In the genomic region with DNA sequence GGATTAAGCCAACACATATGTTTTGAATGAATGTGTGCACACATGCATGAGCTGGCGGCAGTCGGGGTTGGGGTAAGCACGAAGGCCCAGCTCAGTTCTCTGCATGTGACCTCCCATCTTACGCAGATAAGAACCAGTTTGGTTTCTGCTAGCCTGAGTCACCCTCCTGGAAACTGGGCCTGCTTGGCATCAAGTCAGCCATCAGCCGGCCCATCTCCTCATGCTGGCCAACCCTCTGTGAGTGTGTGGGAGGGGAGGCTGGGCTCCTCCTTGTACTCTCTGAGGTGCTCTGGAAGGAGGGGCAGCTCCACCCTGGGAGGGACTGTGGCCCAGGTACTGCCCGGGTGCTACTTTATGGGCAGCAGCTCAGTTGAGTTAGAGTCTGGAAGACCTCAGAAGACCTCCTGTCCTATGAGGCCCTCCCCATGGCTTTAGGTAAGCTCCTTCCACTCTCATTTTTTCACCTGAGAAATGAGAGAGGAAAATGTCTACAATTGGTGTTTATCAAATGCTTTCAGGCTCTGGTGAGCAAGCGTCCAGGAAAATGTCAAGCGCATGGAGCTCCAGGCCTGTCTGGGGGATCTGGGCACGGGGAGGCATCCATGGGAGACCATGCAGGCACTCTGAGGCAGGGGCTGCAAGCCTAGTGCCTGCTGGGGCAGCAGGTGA, we compare ENCODE assay signal across 1 cellular context.
TF ChIP-seq lines count a peak whose summit lies in the region.

No MANE protein-coding gene starts in this region.

TF ChIP-seq in K562, 482 proteins besides CTCF, POLR2A, EP300 and RAD21 (continued from another document):
- TF ChIP-seq, protein P1, sequence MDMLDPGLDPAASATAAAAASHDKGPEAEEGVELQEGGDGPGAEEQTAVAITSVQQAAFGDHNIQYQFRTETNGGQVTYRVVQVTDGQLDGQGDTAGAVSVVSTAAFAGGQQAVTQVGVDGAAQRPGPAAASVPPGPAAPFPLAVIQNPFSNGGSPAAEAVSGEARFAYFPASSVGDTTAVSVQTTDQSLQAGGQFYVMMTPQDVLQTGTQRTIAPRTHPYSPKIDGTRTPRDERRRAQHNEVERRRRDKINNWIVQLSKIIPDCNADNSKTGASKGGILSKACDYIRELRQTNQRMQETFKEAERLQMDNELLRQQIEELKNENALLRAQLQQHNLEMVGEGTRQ (CRISPR knock-in tag; IDR thresholded peaks at IDR 0.05) = peak; percentile 43; the same call in 1 of the 2 replicates
- TF ChIP-seq, protein P2, sequence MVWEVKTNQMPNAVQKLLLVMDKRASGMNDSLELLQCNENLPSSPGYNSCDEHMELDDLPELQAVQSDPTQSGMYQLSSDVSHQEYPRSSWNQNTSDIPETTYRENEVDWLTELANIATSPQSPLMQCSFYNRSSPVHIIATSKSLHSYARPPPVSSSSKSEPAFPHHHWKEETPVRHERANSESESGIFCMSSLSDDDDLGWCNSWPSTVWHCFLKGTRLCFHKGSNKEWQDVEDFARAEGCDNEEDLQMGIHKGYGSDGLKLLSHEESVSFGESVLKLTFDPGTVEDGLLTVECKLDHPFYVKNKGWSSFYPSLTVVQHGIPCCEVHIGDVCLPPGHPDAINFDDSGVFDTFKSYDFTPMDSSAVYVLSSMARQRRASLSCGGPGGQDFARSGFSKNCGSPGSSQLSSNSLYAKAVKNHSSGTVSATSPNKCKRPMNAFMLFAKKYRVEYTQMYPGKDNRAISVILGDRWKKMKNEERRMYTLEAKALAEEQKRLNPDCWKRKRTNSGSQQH (CRISPR knock-in tag; IDR thresholded peaks at IDR 0.05) = no peak
- TF ChIP-seq, protein P3, sequence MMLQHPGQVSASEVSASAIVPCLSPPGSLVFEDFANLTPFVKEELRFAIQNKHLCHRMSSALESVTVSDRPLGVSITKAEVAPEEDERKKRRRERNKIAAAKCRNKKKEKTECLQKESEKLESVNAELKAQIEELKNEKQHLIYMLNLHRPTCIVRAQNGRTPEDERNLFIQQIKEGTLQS (IDR thresholded peaks at IDR 0.05) = peak; percentile 40; the same call in 1 of the 2 replicates
- TF ChIP-seq, protein P3 (CRISPR knock-in tag; conservative IDR thresholded peaks at IDR 0.05) = no peak
- 0 out of 4 replicates have a peak, but pooled peaks of 1 of the 2 experiments have one; percentile 12 for TF ChIP-seq NRF1 (conservative IDR thresholded peaks at IDR 0.05 in 1 of 2, IDR thresholded peaks at IDR 0.05 in 1 of 2)
